In genomic region chr6:158825951-158826306, GRCh38 we compare ENCODE assay signal across 13 cellular contexts. TPM values are rescaled to one million over a fixed set of nuclear protein-coding genes. Genes with fewer than 3 reads are reported as not detected.
DNase-seq lines count a peak whose midpoint lies in the region; ATAC-seq and TF ChIP-seq lines count a peak whose summit lies in the region.
"Had no signal": no experiment of that assay in that cellular context is flagged by ENCODE, and none has a peak within 500 bp of the region (broad histone marks: within the 10 kb centered on the region; RNA-seq: fewer than 3 reads in every experiment).

No MANE protein-coding gene starts in this region.

- TF ChIP-seq CTCF in Panc1 (IDR thresholded peaks at IDR 0.05) (no peak), nephron progenitor cell (IDR thresholded peaks at IDR 0.05) (no peak)

- no peaks in the 10 kb centered on the region for H3K36me3 Mint-ChIP-seq in nephron progenitor cell (ENCODE audit: low read depth)
- H3K36me3 Mint-ChIP-seq: natural killer cell treated with Interleukin-12 subunit alpha and Interleukin-12 subunit beta and Interleukin-15 and Interleukin-18, amount 100 ng/mL, for 72 hours had no signal

- peaks cover 15% of the 10 kb centered on the region for H3K4me1 Mint-ChIP-seq in nephron progenitor cell

- H3K27me3 ChIP-seq in Panc1 (ENCODE audit: control insufficient read depth, insufficient read depth, low read length), result no peaks in the 10 kb centered on the region
- H3K27me3 ChIP-seq: BLaER1 had no signal

- no TSS peak for BruUV-seq in Panc1 (replicated peaks; lab: Mats Ljungman, UMichigan)

- in situ Hi-C loops in Panc1 (cut with HindIII; ENCODE audit: low pct_unique_long_range_greater_than_20kb, low sequenced_read_pairs), result no loop called here

- no peak overlapping the region for H3K4me3 Mint-ChIP-seq in nephron progenitor cell
- H3K4me3 Mint-ChIP-seq: natural killer cell treated with Interleukin-12 subunit alpha and Interleukin-12 subunit beta and Interleukin-15 and Interleukin-18, amount 100 ng/mL, for 72 hours had no signal

- DNase-seq in AG08395 (ENCODE audit: low spot score) (peak; percentile 37), Panc1 (ENCODE audit: low read depth, low spot score) (no peak), Right ventricle myocardium superior (peak; percentile 69), nephron progenitor cell (no peak), NCI-H2107 treated with DMSO at 0.1 percent for 48 hours (lab: John Stamatoyannopoulos, UW; ENCODE audit: unreplicated experiment) (no peak), NCI-H1092 treated with DMSO at 0.1 percent for 48 hours (lab: John Stamatoyannopoulos, UW) (no peak), posterior vena cava (ENCODE audit: low spot score) (no peak)
- DNase-seq: activated CD4-positive, CD25-positive, alpha-beta regulatory T cell treated with anti-CD3 and anti-CD28 coated beads, Interleukin-2, amount 50 U/mL, for 72 hours; activated gamma-delta T cell had no signal

- peak overlapping the region; percentile 31 for H3K27ac Mint-ChIP-seq in nephron progenitor cell
- H3K27ac Mint-ChIP-seq: natural killer cell treated with Interleukin-12 subunit alpha and Interleukin-12 subunit beta and Interleukin-15 and Interleukin-18, amount 100 ng/mL, for 72 hours had no signal

- H3K27me3 Mint-ChIP-seq in nephron progenitor cell (ENCODE audit: low read depth, poor library complexity), result peaks cover 20% of the 10 kb centered on the region
- H3K27me3 Mint-ChIP-seq: natural killer cell treated with Interleukin-12 subunit alpha and Interleukin-12 subunit beta and Interleukin-15 and Interleukin-18, amount 100 ng/mL, for 72 hours had no signal

- POLR2A ChIA-PET in Panc1 (lab: Charles Lee), result no interaction called here

- ATAC-seq in Panc1 (0 out of 2 replicates have a peak, but pooled peaks have one; percentile 32), Right ventricle myocardium superior (ENCODE audit: poor library complexity) (peak; percentile 79), GM21576 (IDR thresholded peaks at IDR 0.05; ENCODE audit: unreplicated experiment) (no peak)
- ATAC-seq: natural killer cell treated with Interleukin-12 subunit alpha and Interleukin-12 subunit beta and Interleukin-15 and Interleukin-18, amount 100 ng/mL, for 72 hours had no signal

- no peaks in the 10 kb centered on the region for H3K36me3 ChIP-seq in Panc1 (ENCODE audit: control insufficient read depth, insufficient read depth, low read length)
- H3K36me3 ChIP-seq: BLaER1 had no signal

- intact Hi-C loops in Panc1 (cut with micrococcal nuclease; ENCODE audit: unreplicated experiment) (no loop called here), Right ventricle myocardium superior (cut with DNase I) (no loop called here), posterior vena cava (cut with DNase I) (no loop called here)

- H3K9me3 Mint-ChIP-seq in nephron progenitor cell, result no peaks in the 10 kb centered on the region
- H3K9me3 Mint-ChIP-seq: natural killer cell treated with Interleukin-12 subunit alpha and Interleukin-12 subunit beta and Interleukin-15 and Interleukin-18, amount 100 ng/mL, for 72 hours had no signal

- H3K4me1 ChIP-seq in Panc1 (ENCODE audit: control insufficient read depth, insufficient read depth, low read length), result no peaks in the 10 kb centered on the region
- H3K4me1 ChIP-seq: BLaER1 had no signal

- H3K9me3 ChIP-seq in Panc1 (ENCODE audit: control insufficient read depth, insufficient read depth, low read depth, low read length), result no peaks in the 10 kb centered on the region

- no peak overlapping the region for H3K27ac ChIP-seq in Panc1 (ENCODE audit: low read length)
- H3K27ac ChIP-seq: BLaER1, SK-N-MC had no signal

- CTCF ChIA-PET in Panc1 (lab: Charles Lee), result no interaction called here

- H3K4me3 ChIP-seq in Panc1 (ENCODE audit: low read depth in 2 of 2, low read length in 2 of 2), result no peak overlapping the region
- H3K4me3 ChIP-seq: BLaER1, SK-N-MC had no signal

RNA-seq across cellular contexts. Expression of gene EZR, which starts 6.8 kb away (rescaled TPM):
- 263 TPM for total RNA-seq in Panc1 (2021; ENCODE audit: unreplicated experiment)
- polyA plus RNA-seq in Panc1 (2012; ENCODE audit: insufficient read length), result 215 TPM
- 197 TPM for total RNA-seq in Right ventricle myocardium superior
- 10 to 100 TPM; 65.1 to 71.7 TPM for total RNA-seq in posterior vena cava

Comparison
In these comparisons a context has a peak if more than half of its experiments do, and no peak if none do; other contexts are left out.
1. DNase-seq: peak in AG08395 (single experiment) and Right ventricle myocardium superior (single experiment); none in Panc1 (single experiment), nephron progenitor cell (single experiment), NCI-H2107 treated with DMSO at 0.1 percent for 48 hours (single experiment), NCI-H1092 treated with DMSO at 0.1 percent for 48 hours (single experiment) and posterior vena cava (single experiment).